ENCODE assay signal across 8 cellular contexts in genomic region chr16:31507929-31508705, GRCh38. TPM values are rescaled to one million over a fixed set of nuclear protein-coding genes. Genes with fewer than 3 reads are reported as not detected.
DNase-seq lines count a peak whose midpoint lies in the region; ATAC-seq lines count a peak whose summit lies in the region.

Gene RUSF1, minus strand, starts transcription at chr16:31508391. Its CDS starts 18 bp downstream, at chr16:31508373.

- H3K9me3 Mint-ChIP-seq in activated CD8-positive, alpha-beta T cell treated with anti-CD3 and anti-CD28 coated beads, Interleukin-2, amount 10 ng/mL, durations not matched to agents 7 days and 5 days (ENCODE audit: insufficient read depth), result no peaks in the 10 kb centered on the region

- CTCF ChIA-PET in activated CD8-positive, alpha-beta T cell treated with anti-CD3 and anti-CD28 coated beads, Interleukin-2, amount 10 ng/mL, durations not matched to agents 7 days and 5 days (lab: Charles Lee), result interaction anchor here (1.0 to 2.0 kb wide), 5 partner anchors 48 to 362 kb away, joined by 4 to 6 read pairs (median 5); no protein-coding TSS in a partner anchor

- peak within 1 kb of the TSS; percentile 94 for H3K27ac Mint-ChIP-seq in activated CD8-positive, alpha-beta T cell treated with anti-CD3 and anti-CD28 coated beads, Interleukin-2, amount 10 ng/mL, durations not matched to agents 7 days and 5 days

- ATAC-seq in GM19351 (IDR thresholded peaks at IDR 0.05; ENCODE audit: unreplicated experiment) (peak; percentile 88), HG03520 (IDR thresholded peaks at IDR 0.05; ENCODE audit: unreplicated experiment) (peak; percentile 78)
- peak; percentile 91 for ATAC-seq in activated CD8-positive, alpha-beta T cell treated with anti-CD3 and anti-CD28 coated beads, Interleukin-2, amount 10 ng/mL, durations not matched to agents 7 days and 5 days

- DNase-seq in CD1c-positive myeloid dendritic cell (ENCODE audit: extremely low spot score), result peak; percentile 90
- peak; percentile 85 for DNase-seq in NCI-H82 (lab: John Stamatoyannopoulos, UW)
- DNase-seq in activated CD8-positive, alpha-beta T cell treated with anti-CD3 and anti-CD28 coated beads, Interleukin-2, amount 10 ng/mL, durations not matched to agents 7 days and 5 days, result peak; percentile 89
- peak; percentile 69 for DNase-seq in effector CD4-positive, alpha-beta T cell
- peak; percentile 91 to 93 for DNase-seq in lung microvascular endothelial cell (ENCODE audit: low read depth in 2 of 2)
- peak; percentile 58 to 83 (median 65) for DNase-seq in stimulated activated CD4-positive, alpha-beta T cell treated with anti-CD3 and anti-CD28 coated beads, TNF-alpha, amount 100 ng/mL, for 4 hours (ENCODE audit: low read depth in 3 of 3)

- POLR2A ChIA-PET in activated CD8-positive, alpha-beta T cell treated with anti-CD3 and anti-CD28 coated beads, Interleukin-2, amount 10 ng/mL, durations not matched to agents 7 days and 5 days (lab: Charles Lee), result interaction anchor here (0.6 to 2.9 kb wide), 13 partner anchors 9 to 745 kb away, joined by 3 to 15 read pairs (median 4); partner anchors contain the start of genes ARMC5 and ZNF267

- H3K36me3 Mint-ChIP-seq in activated CD8-positive, alpha-beta T cell treated with anti-CD3 and anti-CD28 coated beads, Interleukin-2, amount 10 ng/mL, durations not matched to agents 7 days and 5 days (ENCODE audit: low read depth), result peaks cover 13% of the 10 kb centered on the region

- no peaks in the 10 kb centered on the region for H3K27me3 Mint-ChIP-seq in activated CD8-positive, alpha-beta T cell treated with anti-CD3 and anti-CD28 coated beads, Interleukin-2, amount 10 ng/mL, durations not matched to agents 7 days and 5 days (ENCODE audit: low read depth)

- H3K4me3 Mint-ChIP-seq in activated CD8-positive, alpha-beta T cell treated with anti-CD3 and anti-CD28 coated beads, Interleukin-2, amount 10 ng/mL, durations not matched to agents 7 days and 5 days, result peak within 1 kb of the TSS; percentile 96

- H3K4me1 Mint-ChIP-seq in activated CD8-positive, alpha-beta T cell treated with anti-CD3 and anti-CD28 coated beads, Interleukin-2, amount 10 ng/mL, durations not matched to agents 7 days and 5 days (ENCODE audit: low read depth), result peaks cover 47% of the 10 kb centered on the region

RNA-seq across cellular contexts. Expression of gene RUSF1, which starts in this region (rescaled TPM):
- total RNA-seq in activated CD8-positive, alpha-beta T cell treated with anti-CD3 and anti-CD28 coated beads, Interleukin-2, amount 10 ng/mL, durations not matched to agents 7 days and 5 days, result 10 to 100 TPM; 31.7 to 32.8 TPM
- 17.4 and 23.6 TPM in 2 replicates for total RNA-seq in lung microvascular endothelial cell

Comparison
In these comparisons a context has a peak if more than half of its experiments do, and no peak if none do; other contexts are left out.
1. Peak in every context shown above with its lines: DNase-seq and ATAC-seq.